ENCODE assay signal across 9 cellular contexts in genomic region chr1:21647431-21648373, GRCh38. TPM values are rescaled to one million over a fixed set of nuclear protein-coding genes. Genes with fewer than 3 reads are reported as not detected.
DNase-seq lines count a peak whose midpoint lies in the region; ATAC-seq, FAIRE-seq and TF ChIP-seq lines count a peak whose summit lies in the region.
"Had no signal": no experiment of that assay in that cellular context is flagged by ENCODE, and none has a peak within 500 bp of the region (broad histone marks: within the 10 kb centered on the region; RNA-seq: fewer than 3 reads in every experiment).

No MANE protein-coding gene starts in this region.

- H3K4me3 ChIP-seq in Karpas-422 (ENCODE audit: low read length), result no peak overlapping the region
- H3K4me3 ChIP-seq in liver (ENCODE audit: low read depth in 1 of 3, low read length in 3 of 3), result no peak overlapping the region
- H3K4me3 ChIP-seq in A673 (ENCODE audit: low read depth, low read length, poor library complexity, severe bottlenecking), result no peak overlapping the region
- H3K4me3 ChIP-seq: psoas muscle had no signal

- H2AFZ ChIP-seq in Karpas-422 (ENCODE audit: low read length), result no peak overlapping the region

- FAIRE-seq in G401.6 (lab: Jason Lieb, UNC), result peak; percentile 13

- BruUV-seq in A673 (replicated peaks; lab: Mats Ljungman, UMichigan), result no TSS peak

- H3K36me3 Mint-ChIP-seq in activated naive CD8-positive, alpha-beta T cell treated with anti-CD3 and anti-CD28 coated beads, Interleukin-2, amount 10 ng/mL, durations not matched to agents 7 days and 5 days, result peaks cover 2% of the 10 kb centered on the region

- TF ChIP-seq CTCF in liver (IDR thresholded peaks at IDR 0.05; ENCODE audit: low read depth, low read length, missing input control) (no peak), A673 (conservative IDR thresholded peaks at IDR 0.05; ENCODE audit: low read depth, low read length) (no peak)

- peaks cover 9% of the 10 kb centered on the region for H3K4me1 Mint-ChIP-seq in activated naive CD8-positive, alpha-beta T cell treated with anti-CD3 and anti-CD28 coated beads, Interleukin-2, amount 10 ng/mL, durations not matched to agents 7 days and 5 days

- H3K9me3 ChIP-seq in Karpas-422 (ENCODE audit: low read length), result no peaks in the 10 kb centered on the region
- H3K9me3 ChIP-seq in liver (ENCODE audit: control insufficient read depth in 4 of 4, low read length in 3 of 4), result no peaks in the 10 kb centered on the region
- H3K9me3 ChIP-seq in A673 (ENCODE audit: low read depth, low read length, poor library complexity, severe bottlenecking), result no peaks in the 10 kb centered on the region
- H3K9me3 ChIP-seq: psoas muscle had no signal

- no peaks in the 10 kb centered on the region for H3K9me2 ChIP-seq in Karpas-422 (replicated peaks; ENCODE audit: insufficient read depth, low read length)

- 65% methylated on average over 19 of the region's 19 CpGs for WGBS in liver

- H3K4me1 ChIP-seq in Karpas-422 (ENCODE audit: low read length) (no peaks in the 10 kb centered on the region), liver (ENCODE audit: control insufficient read depth in 4 of 4, insufficient read depth in 4 of 4, low read length in 3 of 4) (peaks cover 0 to 8% (median 5%) of the 10 kb centered on the region in 4 donors), A673 (ENCODE audit: insufficient read depth, low read length, poor library complexity, severe bottlenecking) (peaks cover 51% of the 10 kb centered on the region)

- H3K9ac ChIP-seq in Karpas-422 (ENCODE audit: low read length) (no peak overlapping the region), liver (ENCODE audit: low read depth in 1 of 2, low read length in 2 of 2) (no peak overlapping the region)

- no peaks in the 10 kb centered on the region for H3K36me3 ChIP-seq in Karpas-422 (ENCODE audit: insufficient read depth, low read length)
- no peaks in the 10 kb centered on the region for H3K36me3 ChIP-seq in liver (ENCODE audit: control insufficient read depth in 4 of 4, insufficient read depth in 3 of 4, low read depth in 1 of 4, low read length in 3 of 4)
- no peaks in the 10 kb centered on the region for H3K36me3 ChIP-seq in A673 (ENCODE audit: insufficient read depth, low read length, poor library complexity, severe bottlenecking)

- no peak overlapping the region for H3K4me2 ChIP-seq in Karpas-422 (ENCODE audit: low read depth, low read length, poor library complexity, severe bottlenecking)

- CTCF ChIA-PET in A673 (lab: Charles Lee), result interaction anchor here (0.5 kb wide), 1 partner anchor 21 kb away, joined by 5 read pairs; no protein-coding TSS in a partner anchor

- H3K27ac ChIP-seq in Karpas-422 (ENCODE audit: low read length) (no peak overlapping the region), liver (ENCODE audit: low read depth in 1 of 2, low read length in 2 of 2) (no peak overlapping the region), A673 (ENCODE audit: low read depth, low read length, poor library complexity, severe bottlenecking) (no peak overlapping the region)
- H3K27ac ChIP-seq: psoas muscle had no signal

- no peaks in the 10 kb centered on the region for H3K79me2 ChIP-seq in Karpas-422 (ENCODE audit: low read length)

- intact Hi-C loops in A673 (cut with micrococcal nuclease; ENCODE audit: unreplicated experiment), result no loop called here

- no peaks in the 10 kb centered on the region for H3K27me3 ChIP-seq in Karpas-422 (ENCODE audit: low read length)
- no peaks in the 10 kb centered on the region for H3K27me3 ChIP-seq in liver (ENCODE audit: control insufficient read depth in 4 of 4, insufficient read depth in 4 of 4, low read length in 3 of 4)
- no peaks in the 10 kb centered on the region for H3K27me3 ChIP-seq in A673 (replicated peaks; ENCODE audit: insufficient read depth, low read depth, low read length, poor library complexity)

- no peaks in the 10 kb centered on the region for H4K20me1 ChIP-seq in Karpas-422 (ENCODE audit: insufficient read depth, low read depth, low read length)

- no peaks in the 10 kb centered on the region for H3K9me3 Mint-ChIP-seq in activated naive CD8-positive, alpha-beta T cell treated with anti-CD3 and anti-CD28 coated beads, Interleukin-2, amount 10 ng/mL, durations not matched to agents 7 days and 5 days

- peak; percentile 94 for DNase-seq in Karpas-422
- DNase-seq in activated naive CD8-positive, alpha-beta T cell treated with anti-CD3 and anti-CD28 coated beads, Interleukin-2, amount 10 ng/mL, durations not matched to agents 7 days and 5 days, result peak; percentile 59
- no peak for DNase-seq in NCI-H524 (lab: John Stamatoyannopoulos, UW)
- no peak for DNase-seq in DMS153 (lab: John Stamatoyannopoulos, UW)
- no peak for DNase-seq in A673 (ENCODE audit: low spot score)

- TF ChIP-seq RAD21 in liver (IDR thresholded peaks at IDR 0.05), result no peak

- H3K27me3 Mint-ChIP-seq in activated naive CD8-positive, alpha-beta T cell treated with anti-CD3 and anti-CD28 coated beads, Interleukin-2, amount 10 ng/mL, durations not matched to agents 7 days and 5 days, result peaks cover 24% of the 10 kb centered on the region

- H3K27ac Mint-ChIP-seq in activated naive CD8-positive, alpha-beta T cell treated with anti-CD3 and anti-CD28 coated beads, Interleukin-2, amount 10 ng/mL, durations not matched to agents 7 days and 5 days, result no peak overlapping the region

- H3K4me3 Mint-ChIP-seq in activated naive CD8-positive, alpha-beta T cell treated with anti-CD3 and anti-CD28 coated beads, Interleukin-2, amount 10 ng/mL, durations not matched to agents 7 days and 5 days, result no peak overlapping the region

- POLR2A ChIA-PET in activated naive CD8-positive, alpha-beta T cell treated with anti-CD3 and anti-CD28 coated beads, Interleukin-2, amount 10 ng/mL, durations not matched to agents 7 days and 5 days (lab: Charles Lee), result no interaction called here
- POLR2A ChIA-PET in A673 (lab: Charles Lee; ENCODE audit: low non-redundant PET), result no interaction called here

- ATAC-seq in activated naive CD8-positive, alpha-beta T cell treated with anti-CD3 and anti-CD28 coated beads, Interleukin-2, amount 10 ng/mL, durations not matched to agents 7 days and 5 days (ENCODE audit: low read depth), result no peak
- ATAC-seq in GM18520 (IDR thresholded peaks at IDR 0.05; ENCODE audit: unreplicated experiment), result no peak

TF ChIP-seq in liver, 16 proteins besides CTCF, POLR2A, EP300 and RAD21:
- TF ChIP-seq ZBTB33 (IDR thresholded peaks at IDR 0.05) (no peak), REST (IDR thresholded peaks at IDR 0.05) (peak; percentile 97)

RNA-seq across cellular contexts. Expression of gene RAP1GAP, which starts 21.5 kb away (rescaled TPM):
- not detected in 2 replicates for total RNA-seq in Karpas-422 (2014; rRNA removed; shearing (Covaris generic); ENCODE audit: low replicate concordance)
- total RNA-seq in activated naive CD8-positive, alpha-beta T cell treated with anti-CD3 and anti-CD28 coated beads, Interleukin-2, amount 10 ng/mL, durations not matched to agents 7 days and 5 days, result under 1 TPM; 0.37 to 0.69 TPM
- total RNA-seq in liver (10 to 100 TPM; 10.7 to 23.1 TPM), A673 (2021) (37.7 and 40.3 TPM in 2 replicates)
- polyA plus RNA-seq in liver, result 10 to 100 TPM in 1 of 2 donors, 1 to 10 TPM in 1; 8.6 to 11.8 TPM

Comparison
In these comparisons a context has a peak if more than half of its experiments do, and no peak if none do; other contexts are left out.
1. DNase-seq: peak in Karpas-422 (single experiment) and activated naive CD8-positive, alpha-beta T cell treated with anti-CD3 and anti-CD28 coated beads, Interleukin-2, amount 10 ng/mL, durations not matched to agents 7 days and 5 days (single experiment); none in NCI-H524 (0 of 2), DMS153 (single experiment) and A673 (single experiment).
2. RNA of gene RAP1GAP, which starts 21.5 kb away (total RNA-seq): 37.7 to 40.3 TPM in A673 and 10.7 to 23.1 TPM in liver; 0.37 to 0.69 TPM in activated naive CD8-positive, alpha-beta T cell treated with anti-CD3 and anti-CD28 coated beads, Interleukin-2, amount 10 ng/mL, durations not matched to agents 7 days and 5 days and not detected in Karpas-422; every median in the first group is over 4 times any median in the second.